Comparison of ENCODE assay signal across 8 cellular contexts in the genomic region with DNA sequence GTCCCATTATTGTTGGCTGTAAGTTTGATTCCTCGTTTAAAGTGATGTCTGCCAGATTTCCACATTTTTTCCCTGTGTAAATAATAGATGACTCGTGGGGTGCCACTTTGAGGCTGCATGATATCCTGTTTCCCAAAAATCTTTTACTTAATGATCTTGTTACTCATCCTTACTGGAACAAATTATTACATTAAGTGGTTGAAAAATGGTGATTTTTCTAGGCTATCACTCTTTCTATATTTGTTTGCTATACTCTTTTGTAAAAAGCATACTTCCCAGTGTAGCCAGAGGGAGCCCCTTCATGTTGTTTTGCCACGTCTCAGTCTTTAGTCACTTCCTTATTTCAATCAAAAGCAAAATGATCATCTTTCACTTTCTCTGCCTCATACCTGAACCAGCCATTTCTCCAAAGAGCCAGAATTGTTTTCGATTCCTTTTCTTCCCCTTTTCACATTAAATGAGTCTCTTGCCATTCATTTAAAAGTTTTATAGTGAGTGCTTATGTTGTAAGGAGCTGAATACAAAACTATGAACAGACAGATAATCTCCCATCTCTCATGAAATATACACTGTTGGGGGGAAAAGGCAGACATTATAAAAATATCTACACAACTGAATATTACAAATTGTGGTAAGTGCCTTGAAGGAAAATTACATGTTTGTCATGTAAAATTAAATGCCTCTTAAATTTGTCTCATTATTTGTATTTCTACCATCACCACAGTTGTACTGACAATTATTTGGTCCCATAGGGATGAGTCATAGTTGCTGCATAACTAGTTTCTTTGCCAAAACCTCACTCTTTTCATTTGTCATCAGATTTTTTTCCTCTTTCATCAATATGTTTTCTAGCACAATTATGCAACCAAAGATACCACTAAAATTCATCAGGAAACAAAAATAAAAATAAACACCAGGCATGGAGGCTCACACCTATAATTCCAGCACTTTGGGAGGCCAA. TPM values are rescaled to one million over a fixed set of nuclear protein-coding genes. Genes with fewer than 3 reads are reported as not detected.
DNase-seq lines count a peak whose midpoint lies in the region; ATAC-seq and TF ChIP-seq lines count a peak whose summit lies in the region.

No MANE protein-coding gene starts in this region.

- H3K27ac Mint-ChIP-seq in activated T-helper 2 cell treated with anti-CD3 and anti-CD28 coated beads, Interferon-gamma antibody, Interleukin-2, Interleukin-4, amounts not matched to agents 10 μg/mL and 5 μg/mL and 100 μg/mL, durations not matched to agents 14 hours and 24 hours and 36 hours: peak overlapping the region; percentile 38

- peaks cover 14% of the 10 kb centered on the region for H3K4me1 Mint-ChIP-seq in activated T-helper 2 cell treated with anti-CD3 and anti-CD28 coated beads, Interferon-gamma antibody, Interleukin-2, Interleukin-4, amounts not matched to agents 10 μg/mL and 5 μg/mL and 100 μg/mL, durations not matched to agents 14 hours and 24 hours and 36 hours (ENCODE audit: low read depth)

- peak; percentile 22 for TF ChIP-seq CTCF in GM13977 (IDR thresholded peaks at IDR 0.05; ENCODE audit: extremely low read depth, insufficient read depth, missing control alignments)

- no peaks in the 10 kb centered on the region for H3K9me3 Mint-ChIP-seq in activated T-helper 2 cell treated with anti-CD3 and anti-CD28 coated beads, Interferon-gamma antibody, Interleukin-2, Interleukin-4, amounts not matched to agents 10 μg/mL and 5 μg/mL and 100 μg/mL, durations not matched to agents 14 hours and 24 hours and 36 hours

- H3K27me3 Mint-ChIP-seq in activated T-helper 2 cell treated with anti-CD3 and anti-CD28 coated beads, Interferon-gamma antibody, Interleukin-2, Interleukin-4, amounts not matched to agents 10 μg/mL and 5 μg/mL and 100 μg/mL, durations not matched to agents 14 hours and 24 hours and 36 hours (ENCODE audit: low read depth): peaks cover 2% of the 10 kb centered on the region

- no peaks in the 10 kb centered on the region for H3K36me3 Mint-ChIP-seq in activated T-helper 2 cell treated with anti-CD3 and anti-CD28 coated beads, Interferon-gamma antibody, Interleukin-2, Interleukin-4, amounts not matched to agents 10 μg/mL and 5 μg/mL and 100 μg/mL, durations not matched to agents 14 hours and 24 hours and 36 hours (ENCODE audit: low read depth)

- intact Hi-C loops in activated T-helper 2 cell treated with anti-CD3 and anti-CD28 coated beads, Interferon-gamma antibody, Interleukin-2, Interleukin-4, amounts not matched to agents 10 μg/mL and 5 μg/mL and 100 μg/mL, durations not matched to agents 14 hours and 24 hours and 36 hours (cut with micrococcal nuclease): loop anchor here (1.0 to 5.0 kb wide), 5 partner anchors 14 to 731 kb away; no protein-coding TSS in a partner anchor

- DNase-seq in GM13977 (ENCODE audit: low spot score) (peak; percentile 60), HS-5 (ENCODE audit: low read depth) (peak; percentile 65), medulla oblongata (ENCODE audit: extremely low spot score) (peak; percentile 18), GOT3 (lab: John Stamatoyannopoulos, UW) (no peak), midbrain (lab: John Stamatoyannopoulos, UW) (no peak), NCI-H2227 (lab: John Stamatoyannopoulos, UW; ENCODE audit: unreplicated experiment) (no peak)
- DNase-seq in activated T-helper 2 cell treated with anti-CD3 and anti-CD28 coated beads, Interferon-gamma antibody, Interleukin-2, Interleukin-4, amounts not matched to agents 10 μg/mL and 5 μg/mL and 100 μg/mL, durations not matched to agents 14 hours and 24 hours and 36 hours (ENCODE audit: low spot score): no peak

- in situ Hi-C loops in GM13977 (cut with MboI; ENCODE audit: low pct_unique_long_range_greater_than_20kb, low sequenced_read_pairs, unreplicated experiment): no loop called here

- H3K4me3 Mint-ChIP-seq in activated T-helper 2 cell treated with anti-CD3 and anti-CD28 coated beads, Interferon-gamma antibody, Interleukin-2, Interleukin-4, amounts not matched to agents 10 μg/mL and 5 μg/mL and 100 μg/mL, durations not matched to agents 14 hours and 24 hours and 36 hours (ENCODE audit: low read depth): peak overlapping the region; percentile 5

- ATAC-seq in GM21529 (IDR thresholded peaks at IDR 0.05; ENCODE audit: unreplicated experiment): peak; percentile 99

RNA-seq across cellular contexts. Expression of a gene that starts 41.5 kb away (rescaled TPM):
- total RNA-seq in activated T-helper 2 cell treated with anti-CD3 and anti-CD28 coated beads, Interferon-gamma antibody, Interleukin-2, Interleukin-4, amounts not matched to agents 10 μg/mL and 5 μg/mL and 100 μg/mL, durations not matched to agents 14 hours and 24 hours and 36 hours: not detected in 2 replicates

RNA-seq across cellular contexts. Expression of a gene that starts 58.4 kb away (rescaled TPM):
- total RNA-seq in activated T-helper 2 cell treated with anti-CD3 and anti-CD28 coated beads, Interferon-gamma antibody, Interleukin-2, Interleukin-4, amounts not matched to agents 10 μg/mL and 5 μg/mL and 100 μg/mL, durations not matched to agents 14 hours and 24 hours and 36 hours: 79.3 and 81.2 TPM in 2 replicates

Comparison
In these comparisons a context has a peak if more than half of its experiments do, and no peak if none do; other contexts are left out.
1. DNase-seq: peak in GM13977 (single experiment), HS-5 (single experiment) and medulla oblongata (single experiment); none in activated T-helper 2 cell treated with anti-CD3 and anti-CD28 coated beads, Interferon-gamma antibody, Interleukin-2, Interleukin-4, amounts not matched to agents 10 μg/mL and 5 μg/mL and 100 μg/mL, durations not matched to agents 14 hours and 24 hours and 36 hours (single experiment), GOT3 (single experiment), midbrain (single experiment) and NCI-H2227 (single experiment).